In genomic region chr22:20965104-20965887, GRCh38 we compare ENCODE assay signal across 2 cellular contexts.
TF ChIP-seq lines count a peak whose summit lies in the region.

No MANE protein-coding gene starts in this region.

TF ChIP-seq in K562, 482 proteins besides CTCF, POLR2A, EP300 and RAD21 (continues in another document):
- TF ChIP-seq MXD1 (CRISPR knock-in tag; IDR thresholded peaks at IDR 0.05; ENCODE audit: borderline replicate concordance, poor library complexity, severe bottlenecking) = peak; percentile 47
- TF ChIP-seq ATF2 (CRISPR knock-in tag; IDR thresholded peaks at IDR 0.05) = no peak
- TF ChIP-seq GTF2E2 (tag; IDR thresholded peaks at IDR 0.05) = no peak
- TF ChIP-seq ZC3H11A (IDR thresholded peaks at IDR 0.05; ENCODE audit: low read depth, low read length) = no peak
- no peak for TF ChIP-seq NR1H2 (CRISPR knock-in tag; IDR thresholded peaks at IDR 0.05)
- TF ChIP-seq, protein P1, sequence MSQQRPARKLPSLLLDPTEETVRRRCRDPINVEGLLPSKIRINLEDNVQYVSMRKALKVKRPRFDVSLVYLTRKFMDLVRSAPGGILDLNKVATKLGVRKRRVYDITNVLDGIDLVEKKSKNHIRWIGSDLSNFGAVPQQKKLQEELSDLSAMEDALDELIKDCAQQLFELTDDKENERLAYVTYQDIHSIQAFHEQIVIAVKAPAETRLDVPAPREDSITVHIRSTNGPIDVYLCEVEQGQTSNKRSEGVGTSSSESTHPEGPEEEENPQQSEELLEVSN (IDR thresholded peaks at IDR 0.05; ENCODE audit: borderline replicate concordance in 1 of 2, extremely low read depth in 1 of 2, insufficient read depth in 1 of 2, insufficient read length in 1 of 2, low read depth in 1 of 2, low read length in 1 of 2, poor library complexity in 1 of 2, severe bottlenecking in 1 of 2) = peak in 1 of 2 experiments; percentile 50
- no peak for TF ChIP-seq RBM22 (IDR thresholded peaks at IDR 0.05; ENCODE audit: low read depth, low read length, poor library complexity, severe bottlenecking)
- TF ChIP-seq NCOR1 (IDR thresholded peaks at IDR 0.05) = no peak
- TF ChIP-seq KAT2B (IDR thresholded peaks at IDR 0.05; ENCODE audit: low read depth, low read length) = no peak
- no peak for TF ChIP-seq GABPB2 (CRISPR knock-in tag; conservative IDR thresholded peaks at IDR 0.05)
- TF ChIP-seq, protein P2, sequence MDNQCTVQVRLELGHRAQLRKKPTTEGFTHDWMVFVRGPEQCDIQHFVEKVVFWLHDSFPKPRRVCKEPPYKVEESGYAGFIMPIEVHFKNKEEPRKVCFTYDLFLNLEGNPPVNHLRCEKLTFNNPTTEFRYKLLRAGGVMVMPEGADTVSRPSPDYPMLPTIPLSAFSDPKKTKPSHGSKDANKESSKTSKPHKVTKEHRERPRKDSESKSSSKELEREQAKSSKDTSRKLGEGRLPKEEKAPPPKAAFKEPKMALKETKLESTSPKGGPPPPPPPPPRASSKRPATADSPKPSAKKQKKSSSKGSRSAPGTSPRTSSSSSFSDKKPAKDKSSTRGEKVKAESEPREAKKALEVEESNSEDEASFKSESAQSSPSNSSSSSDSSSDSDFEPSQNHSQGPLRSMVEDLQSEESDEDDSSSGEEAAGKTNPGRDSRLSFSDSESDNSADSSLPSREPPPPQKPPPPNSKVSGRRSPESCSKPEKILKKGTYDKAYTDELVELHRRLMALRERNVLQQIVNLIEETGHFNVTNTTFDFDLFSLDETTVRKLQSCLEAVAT (IDR thresholded peaks at IDR 0.05) = no peak
- no peak for TF ChIP-seq ZEB2 (IDR thresholded peaks at IDR 0.05)
- no peak for TF ChIP-seq NUFIP1 (IDR thresholded peaks at IDR 0.05; ENCODE audit: partially characterized antibody)
- TF ChIP-seq, protein P3, sequence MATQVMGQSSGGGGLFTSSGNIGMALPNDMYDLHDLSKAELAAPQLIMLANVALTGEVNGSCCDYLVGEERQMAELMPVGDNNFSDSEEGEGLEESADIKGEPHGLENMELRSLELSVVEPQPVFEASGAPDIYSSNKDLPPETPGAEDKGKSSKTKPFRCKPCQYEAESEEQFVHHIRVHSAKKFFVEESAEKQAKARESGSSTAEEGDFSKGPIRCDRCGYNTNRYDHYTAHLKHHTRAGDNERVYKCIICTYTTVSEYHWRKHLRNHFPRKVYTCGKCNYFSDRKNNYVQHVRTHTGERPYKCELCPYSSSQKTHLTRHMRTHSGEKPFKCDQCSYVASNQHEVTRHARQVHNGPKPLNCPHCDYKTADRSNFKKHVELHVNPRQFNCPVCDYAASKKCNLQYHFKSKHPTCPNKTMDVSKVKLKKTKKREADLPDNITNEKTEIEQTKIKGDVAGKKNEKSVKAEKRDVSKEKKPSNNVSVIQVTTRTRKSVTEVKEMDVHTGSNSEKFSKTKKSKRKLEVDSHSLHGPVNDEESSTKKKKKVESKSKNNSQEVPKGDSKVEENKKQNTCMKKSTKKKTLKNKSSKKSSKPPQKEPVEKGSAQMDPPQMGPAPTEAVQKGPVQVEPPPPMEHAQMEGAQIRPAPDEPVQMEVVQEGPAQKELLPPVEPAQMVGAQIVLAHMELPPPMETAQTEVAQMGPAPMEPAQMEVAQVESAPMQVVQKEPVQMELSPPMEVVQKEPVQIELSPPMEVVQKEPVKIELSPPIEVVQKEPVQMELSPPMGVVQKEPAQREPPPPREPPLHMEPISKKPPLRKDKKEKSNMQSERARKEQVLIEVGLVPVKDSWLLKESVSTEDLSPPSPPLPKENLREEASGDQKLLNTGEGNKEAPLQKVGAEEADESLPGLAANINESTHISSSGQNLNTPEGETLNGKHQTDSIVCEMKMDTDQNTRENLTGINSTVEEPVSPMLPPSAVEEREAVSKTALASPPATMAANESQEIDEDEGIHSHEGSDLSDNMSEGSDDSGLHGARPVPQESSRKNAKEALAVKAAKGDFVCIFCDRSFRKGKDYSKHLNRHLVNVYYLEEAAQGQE (CRISPR knock-in tag; IDR thresholded peaks at IDR 0.05; ENCODE audit: low read depth) = no peak
- no peak for TF ChIP-seq ZBTB17 (CRISPR knock-in tag; IDR thresholded peaks at IDR 0.05)
- TF ChIP-seq CHD1 (IDR thresholded peaks at IDR 0.05; ENCODE audit: low read length) = no peak

TF ChIP-seq in GM12891, 5 proteins besides CTCF, POLR2A, EP300 and RAD21:
- TF ChIP-seq SPI1 (IDR thresholded peaks at IDR 0.05; ENCODE audit: low read depth, low read length) = no peak
- TF ChIP-seq POLR2AphosphoS5 (IDR thresholded peaks at IDR 0.05; ENCODE audit: low read depth, low read length) = no peak
- TF ChIP-seq POU2F2 (IDR thresholded peaks at IDR 0.05; ENCODE audit: low read depth, low read length) = no peak
- no peak for TF ChIP-seq PAX5 (IDR thresholded peaks at IDR 0.05; ENCODE audit: insufficient read depth, low read length, severe bottlenecking)
- no peak for TF ChIP-seq TAF1 (IDR thresholded peaks at IDR 0.05; ENCODE audit: low read depth, low read length)
